Comparison of ENCODE assay signal across 33 cellular contexts in the genomic region with DNA sequence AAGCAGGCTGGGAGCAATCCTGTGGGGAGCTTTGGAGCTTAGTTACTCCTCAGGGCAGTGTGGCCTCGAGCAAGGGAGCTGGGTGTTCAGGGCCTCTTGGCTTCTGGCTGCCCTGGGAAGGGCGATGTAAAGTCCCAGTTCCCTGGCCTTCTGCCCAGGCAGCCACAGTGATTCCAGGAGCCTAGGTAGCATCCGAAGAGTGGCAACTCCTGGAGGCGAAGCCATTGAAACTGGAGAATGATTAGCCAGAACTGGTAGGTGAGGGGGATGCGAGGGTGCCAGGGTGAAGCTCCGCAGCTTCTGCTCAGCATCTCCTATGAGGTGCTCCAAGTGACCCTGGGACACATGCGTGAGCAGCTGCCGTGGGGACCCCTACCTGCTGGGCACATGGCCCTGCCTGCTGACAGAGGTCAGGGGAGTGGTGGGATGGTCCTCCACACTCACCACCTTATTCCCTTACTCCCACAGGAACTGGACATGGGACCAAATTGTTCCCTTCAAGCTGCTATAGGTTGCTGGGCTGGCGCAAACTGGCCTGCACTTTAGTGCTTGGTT. TPM values are rescaled to one million over a fixed set of nuclear protein-coding genes. Genes with fewer than 3 reads are reported as not detected.
"Had no signal": no experiment of that assay in that cellular context is flagged by ENCODE, and none has a peak within 500 bp of the region (broad histone marks: within the 10 kb centered on the region; RNA-seq: fewer than 3 reads in every experiment).

No MANE protein-coding gene starts in this region.

- H3K4me3 ChIP-seq: colonic mucosa, gastroesophageal sphincter, heart left ventricle, hepatocyte, left lung, lower lobe of right lung, pancreas, right lobe of liver, smooth muscle cell, suprapubic skin, transverse colon, vagina had no signal

- H3K27ac ChIP-seq: colonic mucosa, epithelial cell of prostate, gastroesophageal sphincter, heart left ventricle, hepatocyte, left lung, lower lobe of right lung, pancreas, right lobe of liver, suprapubic skin, transverse colon, vagina had no signal

- ATAC-seq: esophagus mucosa; gastroesophageal sphincter; heart left ventricle; left lung; lower lobe of right lung; naive thymus-derived CD8-positive, alpha-beta T cell; pancreas; right lobe of liver; stimulated activated naive CD8-positive, alpha-beta T cell treated with anti-CD3 and anti-CD28 coated beads, Interleukin-15, amount 100 ng/mL, for 72 hours had no signal

- H2AFZ ChIP-seq: hepatocyte had no signal

- H3K27me3 ChIP-seq: colonic mucosa, heart left ventricle, hepatocyte, pancreas, right lobe of liver, suprapubic skin, transverse colon, vagina had no signal

- H3K4me1 ChIP-seq: colonic mucosa, right lobe of liver had no signal

- H3K4me2 ChIP-seq: hepatocyte, smooth muscle cell had no signal

- H3K36me3 ChIP-seq: colonic mucosa, gastroesophageal sphincter, heart left ventricle, left lung, right lobe of liver, suprapubic skin, transverse colon, vagina had no signal

- H3K9me3 ChIP-seq: colonic mucosa, gastroesophageal sphincter, heart left ventricle, left lung, lower lobe of right lung, pancreas, right lobe of liver, suprapubic skin, transverse colon, vagina had no signal

- H3K79me2 ChIP-seq: hepatocyte had no signal

- DNase-seq: colonic mucosa; effector CD8-positive, alpha-beta T cell; endodermal cell; foreskin fibroblast; kidney; left lung; lower lobe of right lung; naive thymus-derived CD8-positive, alpha-beta T cell; nephron progenitor cell; occipital lobe; pancreas; retina; stimulated activated CD4-positive, alpha-beta T cell treated with anti-CD3 and anti-CD28 coated beads, Interleukin-12 subunit alpha, Interleukin-12 subunit beta, amount 100 ng/mL, for 4 hours; stimulated activated CD4-positive, alpha-beta T cell treated with anti-CD3 and anti-CD28 coated beads, Interleukin-1b, Interleukin-23, amount 100 ng/mL, for 48 hours; stimulated activated CD4-positive, alpha-beta T cell treated with anti-CD3 and anti-CD28 coated beads, Interleukin-4, amount 100 ng/mL, for 1 hour; stimulated activated CD8-positive, alpha-beta memory T cell treated with anti-CD3 and anti-CD28 coated beads, Interleukin-4, amount 100 ng/mL, for 48 hours; stimulated activated naive CD4-positive, alpha-beta T cell; stimulated activated naive CD8-positive, alpha-beta T cell treated with anti-CD3 and anti-CD28 coated beads, Interleukin-15, amount 100 ng/mL, for 72 hours; transverse colon had no signal

RNA-seq across cellular contexts. Expression of a gene that starts 7.8 kb away (rescaled TPM):
- total RNA-seq: colonic mucosa; endodermal cell; esophagus mucosa; gastroesophageal sphincter; heart left ventricle; hepatocyte; kidney; left lung; lower lobe of right lung; mesenteric fat pad; myocyte; naive thymus-derived CD8-positive, alpha-beta T cell; occipital lobe; pancreas; posterior vena cava; pulmonary artery endothelial cell; smooth muscle cell; suprapubic skin; transverse colon; ureter; vagina had no signal

RNA-seq across cellular contexts. Expression of a gene that starts 14.5 kb away (rescaled TPM):
- total RNA-seq: endodermal cell, esophagus mucosa, myocyte, pulmonary artery endothelial cell, right lobe of liver had no signal

RNA-seq across cellular contexts. Expression of a gene that starts 33.7 kb away (rescaled TPM):
- total RNA-seq: colonic mucosa; endodermal cell; esophagus mucosa; gastroesophageal sphincter; heart left ventricle; kidney; left lung; lower lobe of right lung; mesenteric fat pad; myocyte; naive thymus-derived CD8-positive, alpha-beta T cell; occipital lobe; pancreas; posterior vena cava; pulmonary artery endothelial cell; right lobe of liver; smooth muscle cell; suprapubic skin; transverse colon; ureter; vagina had no signal
